Comparison of ENCODE assay signal across 23 cellular contexts in genomic region chr3:14911651-14912050, GRCh38. TPM values are rescaled to one million over a fixed set of nuclear protein-coding genes. Genes with fewer than 3 reads are reported as not detected.
DNase-seq lines count a peak whose midpoint lies in the region; ATAC-seq and TF ChIP-seq lines count a peak whose summit lies in the region.
"Had no signal": no experiment of that assay in that cellular context is flagged by ENCODE, and none has a peak within 500 bp of the region (broad histone marks: within the 10 kb centered on the region; RNA-seq: fewer than 3 reads in every experiment).

No MANE protein-coding gene starts in this region.

- no peak overlapping the region for H4K8ac ChIP-seq in H9 (replicated peaks; ENCODE audit: insufficient read length, low read depth, low read length)

- H3K27me3 Mint-ChIP-seq in H9 (ENCODE audit: low read depth) (no peaks in the 10 kb centered on the region; the same call in 1 of the 2 replicates), memory B cell (peaks cover 15% of the 10 kb centered on the region)
- H3K27me3 Mint-ChIP-seq: CD4-positive, alpha-beta T cell had no signal

- H4K91ac ChIP-seq in H9 (ENCODE audit: insufficient read length, low read depth, low read length), result no peak overlapping the region

- H3K36me3 Mint-ChIP-seq in H9 (ENCODE audit: insufficient read depth in 1 of 3, low read depth in 3 of 3) (no peaks in the 10 kb centered on the region; a peak in 1 of 7 replicates), memory B cell (no peaks in the 10 kb centered on the region)
- H3K36me3 Mint-ChIP-seq: CD14-positive monocyte; CD8-positive, alpha-beta memory T cell had no signal

- peak overlapping the region in 1 of 3 experiments; percentile 15; a peak in 2 of 7 replicates for H3K27ac Mint-ChIP-seq in H9
- peak overlapping the region; percentile 4 for H3K27ac Mint-ChIP-seq in memory B cell
- H3K27ac Mint-ChIP-seq: CD14-positive monocyte; CD4-positive, alpha-beta T cell; CD8-positive, alpha-beta memory T cell; GM23338 had no signal

- peak; percentile 37 for DNase-seq in activated effector memory CD4-positive, alpha-beta T cell treated with anti-CD3 and anti-CD28 coated beads, Interleukin-2, amount 50 U/mL, for 16 hours
- DNase-seq in activated effector memory CD4-positive, alpha-beta T cell treated with Interleukin-2 at 50 U/mL for 16 hours, result no peak
- DNase-seq in H9 (peak; percentile 9), memory B cell (ENCODE audit: low spot score in 2 of 2) (no peak), T-helper 9 cell (no peak)
- DNase-seq: 8988T; ACHN; AML-193; BE2C; CD4-positive, alpha-beta T cell; CD8-positive, alpha-beta memory T cell; DMS 273 treated with DMSO at 0.1 percent for 48 hours; DMS79; EL; GDM1; HCEC 1CT had no signal

- H3K14ac ChIP-seq in H9 (ENCODE audit: insufficient read depth, low read length), result no peak overlapping the region

- no peak overlapping the region for H3K56ac ChIP-seq in H9 (ENCODE audit: insufficient read length, low read depth, low read length)

- H3K23me2 ChIP-seq in H9 (ENCODE audit: insufficient read length, low read depth, low read length, poor library complexity, severe bottlenecking), result no peaks in the 10 kb centered on the region

- no CpG with 5 or more reads among the region's 11 CpGs for WGBS in H9 (ENCODE audit: extremely low coverage, insufficient read length, low lambda C conversion rate)

- H3K9ac ChIP-seq in H9 (ENCODE audit: extremely low read depth, insufficient read length, low read length), result no peak overlapping the region
- H3K9ac ChIP-seq: BLaER1 treated with 17β-estradiol and CSF1 and Interleukin-3, amounts not matched to agents 10 nM and 100 nM had no signal

- ATAC-seq in memory B cell (ENCODE audit: low read depth) (no peak), GM21825 (IDR thresholded peaks at IDR 0.05; ENCODE audit: unreplicated experiment) (no peak)
- ATAC-seq: A549, GM12878, GM23338 had no signal

- H3K79me1 ChIP-seq in H9 (ENCODE audit: insufficient read depth, low read depth, low read length, poor library complexity, severe bottlenecking), result no peaks in the 10 kb centered on the region

- H3K9me3 Mint-ChIP-seq in H9 (no peaks in the 10 kb centered on the region), memory B cell (no peaks in the 10 kb centered on the region)
- H3K9me3 Mint-ChIP-seq: CD4-positive, alpha-beta T cell; GM23338 had no signal

- H2BK120ac ChIP-seq in H9 (ENCODE audit: low read depth, low read length, poor library complexity, severe bottlenecking), result no peak overlapping the region

- no peak overlapping the region for H2BK5ac ChIP-seq in H9 (ENCODE audit: insufficient read length, low read length)

- H3K4ac ChIP-seq in H9 (ENCODE audit: low read depth, low read length), result no peak overlapping the region

- H3K4me1 Mint-ChIP-seq in H9 (peaks cover 6 to 10% of the 10 kb centered on the region in 2 experiments), memory B cell (no peaks in the 10 kb centered on the region)
- H3K4me1 Mint-ChIP-seq: CD14-positive monocyte; CD8-positive, alpha-beta memory T cell had no signal

- no peaks in the 10 kb centered on the region for H3K27me3 ChIP-seq in H9 (ENCODE audit: insufficient read depth, low read length)
- H3K27me3 ChIP-seq: BE2C; BLaER1 treated with 17β-estradiol and CSF1 and Interleukin-3, amounts not matched to agents 10 nM and 100 nM had no signal

- no peak overlapping the region for H2AFZ ChIP-seq in H9 (ENCODE audit: low read length)
- H2AFZ ChIP-seq: GM23338 had no signal

- H2AK5ac ChIP-seq in H9 (ENCODE audit: insufficient read length, low read length), result no peak overlapping the region

- H3K23ac ChIP-seq in H9 (ENCODE audit: insufficient read length, low read depth, low read length), result no peak overlapping the region

- H3K9me3 ChIP-seq in H9 (ENCODE audit: control insufficient read depth, low read depth, low read length), result no peaks in the 10 kb centered on the region
- no peaks in the 10 kb centered on the region for H3K9me3 ChIP-seq in KOPT-K1 (ENCODE audit: insufficient read depth, low read length, poor library complexity, severe bottlenecking)
- H3K9me3 ChIP-seq: A549; BE2C; BLaER1 treated with 17β-estradiol and CSF1 and Interleukin-3, amounts not matched to agents 10 nM and 100 nM had no signal

- H4K5ac ChIP-seq in H9 (ENCODE audit: insufficient read length, low read depth, low read length), result no peak overlapping the region

- H4K20me1 ChIP-seq in H9 (ENCODE audit: control insufficient read depth, insufficient read depth, insufficient read length), result no peaks in the 10 kb centered on the region
- H4K20me1 ChIP-seq: BLaER1 treated with 17β-estradiol and CSF1 and Interleukin-3, amounts not matched to agents 10 nM and 100 nM had no signal

- no peak overlapping the region for H3K18ac ChIP-seq in H9 (ENCODE audit: insufficient read length, low read depth, low read length)

- no peaks in the 10 kb centered on the region for H3K79me2 ChIP-seq in H9 (ENCODE audit: insufficient read depth, low read length)

- H2BK15ac ChIP-seq in H9 (ENCODE audit: low read depth, low read length), result no peak overlapping the region

- TF ChIP-seq CTCF in H9 (conservative IDR thresholded peaks at IDR 0.05), result no peak

- no peaks in the 10 kb centered on the region; the same call in 1 of the 2 replicates for H3K36me3 ChIP-seq in KOPT-K1 (ENCODE audit: insufficient read depth, low read length)
- H3K36me3 ChIP-seq: BE2C; BLaER1 treated with 17β-estradiol and CSF1 and Interleukin-3, amounts not matched to agents 10 nM and 100 nM had no signal

- no peak overlapping the region for H2BK12ac ChIP-seq in H9 (ENCODE audit: insufficient read length, low read depth, low read length)

- H2BK20ac ChIP-seq in H9 (ENCODE audit: low read depth, low read length, poor library complexity, severe bottlenecking), result no peak overlapping the region

- H3K4me1 ChIP-seq in H9 (ENCODE audit: insufficient read depth, low read length), result no peaks in the 10 kb centered on the region
- H3K4me1 ChIP-seq: A549, BE2C had no signal

- no peak overlapping the region for H3T11ph ChIP-seq in H9 (ENCODE audit: low read length)

- H3K4me2 ChIP-seq in H9 (ENCODE audit: insufficient read depth, insufficient read length, low read length), result no peak overlapping the region
- H3K4me2 ChIP-seq: A549; BLaER1 treated with 17β-estradiol and CSF1 and Interleukin-3, amounts not matched to agents 10 nM and 100 nM; GM23338 had no signal

- H3K4me3 Mint-ChIP-seq in H9, result no peak overlapping the region
- H3K4me3 Mint-ChIP-seq in memory B cell, result no peak overlapping the region
- H3K4me3 Mint-ChIP-seq: CD14-positive monocyte; CD4-positive, alpha-beta T cell; CD8-positive, alpha-beta memory T cell; GM23338 had no signal

- H3K27ac ChIP-seq in H9 (ENCODE audit: insufficient read length, low read depth, low read length) (no peak overlapping the region), KOPT-K1 (ENCODE audit: low read depth, low read length, poor library complexity, severe bottlenecking) (peak overlapping the region; percentile 30)
- H3K27ac ChIP-seq: A549; BLaER1 treated with 17β-estradiol and CSF1 and Interleukin-3, amounts not matched to agents 10 nM and 100 nM had no signal

RNA-seq across cellular contexts. Expression of gene NR2C2, which starts 35.7 kb away (rescaled TPM):
- 38.2 and 38.5 TPM in 2 replicates for total RNA-seq in H9 (2021)

Comparison
In these comparisons a context has a peak if more than half of its experiments do, and no peak if none do; other contexts are left out.
1. DNase-seq: peak in activated effector memory CD4-positive, alpha-beta T cell treated with anti-CD3 and anti-CD28 coated beads, Interleukin-2, amount 50 U/mL, for 16 hours (single experiment) and H9 (single experiment); none in activated effector memory CD4-positive, alpha-beta T cell treated with Interleukin-2 at 50 U/mL for 16 hours (single experiment), memory B cell (0 of 2) and T-helper 9 cell (single experiment).